In genomic region chr3:90011596-90011995, GRCh38 we compare ENCODE assay signal across 21 cellular contexts.
DNase-seq lines count a peak whose midpoint lies in the region; ATAC-seq, FAIRE-seq and TF ChIP-seq lines count a peak whose summit lies in the region.
"Had no signal": no experiment of that assay in that cellular context is flagged by ENCODE, and none has a peak within 500 bp of the region (broad histone marks: within the 10 kb centered on the region; RNA-seq: fewer than 3 reads in every experiment).

No MANE protein-coding gene starts in this region.

- DNase-seq in GM12878 (ENCODE audit: low read depth, low spot score): no peak
- no peak for DNase-seq in NCI-H446 (lab: John Stamatoyannopoulos, UW)
- no peak for DNase-seq in osteoblast (ENCODE audit: insufficient read length, low spot score, missing footprints)
- no peak for DNase-seq in mesenchymal stem cell
- DNase-seq: DMS79 treated with DMSO at 0.1 percent for 48 hours; GM23248; IMR-90; Kasumi-1; NCI-H1105 treated with DMSO at 0.1 percent for 48 hours; NCI-H1694 treated with DMSO at 0.1 percent for 48 hours; NCI-H2107; NCI-H226; NCI-H526; NK-92 treated with Interleukin-12 subunit alpha and Interleukin-12 subunit beta, amount 100 ng/mL, for 24 hours; RPMI8226; SIG-M5 had no signal

- no peak overlapping the region for H4K8ac ChIP-seq in mesenchymal stem cell (ENCODE audit: low read length)

- CTCF ChIA-PET in GM12878 (lab: Yijun Ruan, JAX): interaction anchor here (0.7 to 2.8 kb wide), 6 partner anchors 22 to 80 kb away, joined by 3 to 8 read pairs (median 8); no protein-coding TSS in a partner anchor

- POLR2A ChIA-PET in GM12878 (lab: Charles Lee): interaction anchor here (0.7 to 1.8 kb wide), 4 partner anchors 12 to 25 kb away, joined by 3 to 11 read pairs (median 6); no protein-coding TSS in a partner anchor

- no peaks in the 10 kb centered on the region for H3K79me1 ChIP-seq in mesenchymal stem cell (replicated peaks; ENCODE audit: low read length, poor library complexity, severe bottlenecking)

- H3K27me3 ChIP-seq in ACC112 (ENCODE audit: insufficient read depth, low read length) (no peaks in the 10 kb centered on the region), GM12878 (replicated peaks in 1 of 2; ENCODE audit: control insufficient read depth in 2 of 2, insufficient read depth in 2 of 2, low read length in 1 of 2) (no peaks in the 10 kb centered on the region), liver (ENCODE audit: control insufficient read depth in 4 of 4, insufficient read depth in 4 of 4, low read length in 3 of 4) (no peaks in the 10 kb centered on the region), neuron (ENCODE audit: insufficient read depth, low read length) (no peaks in the 10 kb centered on the region), osteoblast (ENCODE audit: insufficient read depth, low read length) (no peaks in the 10 kb centered on the region), mesenchymal stem cell (ENCODE audit: control insufficient read depth in 1 of 2, insufficient read depth in 1 of 2, low read length in 2 of 2) (no peaks in the 10 kb centered on the region)

- H4K91ac ChIP-seq in mesenchymal stem cell (ENCODE audit: low read length): no peak overlapping the region

- H4K20me1 ChIP-seq in GM12878 (ENCODE audit: control insufficient read depth, insufficient read depth) (no peaks in the 10 kb centered on the region), osteoblast (ENCODE audit: insufficient read depth, low read length) (no peaks in the 10 kb centered on the region)

- no peak overlapping the region for H2BK15ac ChIP-seq in mesenchymal stem cell (ENCODE audit: low read depth, poor library complexity, severe bottlenecking)

- no peak overlapping the region for H3K23ac ChIP-seq in mesenchymal stem cell (ENCODE audit: low read length in 2 of 2)

- H3K36me3 ChIP-seq in ACC112 (ENCODE audit: insufficient read depth, low read length) (no peaks in the 10 kb centered on the region), GM12878 (ENCODE audit: control insufficient read depth in 2 of 2, insufficient read depth in 2 of 2, low read length in 1 of 2) (no peaks in the 10 kb centered on the region), liver (ENCODE audit: control insufficient read depth in 4 of 4, insufficient read depth in 3 of 4, low read depth in 1 of 4, low read length in 3 of 4) (no peaks in the 10 kb centered on the region), neuron (ENCODE audit: insufficient read depth, low read length) (no peaks in the 10 kb centered on the region), osteoblast (ENCODE audit: insufficient read depth, low read length) (no peaks in the 10 kb centered on the region), mesenchymal stem cell (ENCODE audit: control insufficient read depth in 1 of 2, insufficient read depth in 2 of 2, low read depth in 1 of 2, low read length in 2 of 2) (no peaks in the 10 kb centered on the region)

- no peak for TF ChIP-seq RAD21 in GM12878 (IDR thresholded peaks at IDR 0.05; ENCODE audit: insufficient read depth, low read depth, low read length)
- TF ChIP-seq RAD21 in liver (IDR thresholded peaks at IDR 0.05): no peak

- no peak overlapping the region for H2BK12ac ChIP-seq in mesenchymal stem cell (ENCODE audit: low read length in 2 of 2)

- no peak overlapping the region for H2AK5ac ChIP-seq in mesenchymal stem cell (ENCODE audit: low read length, severe bottlenecking)

- WGBS in GM12878 (ENCODE audit: insufficient coverage, insufficient replicate concordance, low lambda C conversion rate, missing lambda C conversion rate): 18% methylated on average over 4 of the region's 4 CpGs
- 59% methylated on average over 4 of the region's 4 CpGs for WGBS in liver
- 94% methylated on average over 2 of the region's 4 CpGs for WGBS in mesenchymal stem cell

- H3K9ac ChIP-seq in GM12878 (ENCODE audit: control insufficient read depth, insufficient read depth, low read length): no peak overlapping the region
- H3K9ac ChIP-seq in liver (ENCODE audit: low read depth in 1 of 2, low read length in 2 of 2): no peak overlapping the region
- no peak overlapping the region for H3K9ac ChIP-seq in mesenchymal stem cell (ENCODE audit: low read length)
- H3K9ac ChIP-seq: GM23248 had no signal

- H3K4me3 ChIP-seq in ACC112 (ENCODE audit: low read depth, low read length): peak overlapping the region; percentile 61; the same call in 1 of the 2 replicates
- H3K4me3 ChIP-seq in GM12878: no peak overlapping the region
- no peak overlapping the region for H3K4me3 ChIP-seq in liver (ENCODE audit: low read depth in 1 of 3, low read length in 3 of 3)
- no peak overlapping the region for H3K4me3 ChIP-seq in neuron (ENCODE audit: low read length)
- H3K4me3 ChIP-seq in osteoblast (ENCODE audit: insufficient read depth, low read length): no peak overlapping the region
- no peak overlapping the region for H3K4me3 ChIP-seq in mesenchymal stem cell (ENCODE audit: insufficient read depth in 1 of 2, low read depth in 1 of 2, low read length in 2 of 2)
- H3K4me3 ChIP-seq: GM23248 had no signal

- peak; percentile 20 for ATAC-seq in GM12878
- no peak for ATAC-seq in GM21526 (IDR thresholded peaks at IDR 0.05; ENCODE audit: low FRiP score, unreplicated experiment)

- TF ChIP-seq CTCF in GM12878 (IDR thresholded peaks at IDR 0.05 in 2 of 3, conservative IDR thresholded peaks at IDR 0.05 in 1 of 3; ENCODE audit: control insufficient read depth in 2 of 3, extremely low read depth in 1 of 3, insufficient read depth in 1 of 3, low read depth in 3 of 3, low read length in 3 of 3): no peak
- no peak for TF ChIP-seq CTCF in liver (IDR thresholded peaks at IDR 0.05; ENCODE audit: low read depth, low read length, missing input control)
- no peak for TF ChIP-seq CTCF in osteoblast (IDR thresholded peaks at IDR 0.05; ENCODE audit: extremely low read depth, low read depth, low read length)

- no peaks in the 10 kb centered on the region for H3K79me2 ChIP-seq in ACC112 (ENCODE audit: control insufficient read depth, insufficient read depth, low read length, unreplicated experiment)
- H3K79me2 ChIP-seq in GM12878 (ENCODE audit: control insufficient read depth, insufficient read depth, low read length): no peaks in the 10 kb centered on the region
- H3K79me2 ChIP-seq in osteoblast (ENCODE audit: insufficient read depth, low read length): no peaks in the 10 kb centered on the region

- FAIRE-seq in GM12878 (lab: Jason Lieb, UNC): no peak
- FAIRE-seq: A204.1 had no signal

- H3K9me3 ChIP-seq in GM12878 (replicated peaks; ENCODE audit: control insufficient read depth, insufficient read depth, low read length): no peaks in the 10 kb centered on the region
- H3K9me3 ChIP-seq in liver (ENCODE audit: control insufficient read depth in 4 of 4, low read length in 3 of 4): no peaks in the 10 kb centered on the region
- H3K9me3 ChIP-seq in neuron (ENCODE audit: low read length): no peaks in the 10 kb centered on the region
- H3K9me3 ChIP-seq in osteoblast (ENCODE audit: low read depth, low read length): no peaks in the 10 kb centered on the region
- H3K9me3 ChIP-seq in mesenchymal stem cell (ENCODE audit: control insufficient read depth, low read length): no peaks in the 10 kb centered on the region

- H3K18ac ChIP-seq in mesenchymal stem cell (ENCODE audit: low read depth in 1 of 2, low read length in 2 of 2): peak overlapping the region in 1 of 2 experiments; percentile 84

- SMC1A ChIA-PET in GM12878 (lab: Charles Lee; ENCODE audit: uncharacterized antibody, unreplicated experiment): interaction anchor here (0.8 to 4.1 kb wide), 11 partner anchors 12 to 84 kb away, joined by 3 to 31 read pairs (median 6); no protein-coding TSS in a partner anchor

- H2BK120ac ChIP-seq in mesenchymal stem cell (ENCODE audit: low read depth, low read length): no peak overlapping the region

- RAD21 ChIA-PET in GM12878 (lab: Charles Lee; ENCODE audit: unreplicated experiment): interaction anchor here (0.7 to 3.2 kb wide), 6 partner anchors 10 to 80 kb away, joined by 3 to 24 read pairs (median 10); no protein-coding TSS in a partner anchor

- no peak overlapping the region for H3K14ac ChIP-seq in mesenchymal stem cell (ENCODE audit: low read length in 2 of 2)

- H3K4me1 ChIP-seq in ACC112 (ENCODE audit: control insufficient read depth, insufficient read depth, low read length, unreplicated experiment) (peaks cover 56% of the 10 kb centered on the region), GM12878 (ENCODE audit: control insufficient read depth, insufficient read depth, low read length) (no peaks in the 10 kb centered on the region), liver (ENCODE audit: control insufficient read depth in 4 of 4, insufficient read depth in 4 of 4, low read length in 3 of 4) (no peaks in the 10 kb centered on the region), neuron (ENCODE audit: insufficient read depth, low read length) (peaks cover 26% of the 10 kb centered on the region), osteoblast (ENCODE audit: insufficient read depth, low read length) (peaks cover 24% of the 10 kb centered on the region), mesenchymal stem cell (ENCODE audit: control insufficient read depth, insufficient read depth, low read depth, low read length) (peaks cover 1% of the 10 kb centered on the region)

- peak overlapping the region; percentile 70 for H2AFZ ChIP-seq in ACC112 (ENCODE audit: low read length, unreplicated experiment)
- no peak overlapping the region for H2AFZ ChIP-seq in GM12878 (ENCODE audit: control insufficient read depth, low read depth, low read length)
- peak overlapping the region; percentile 30 for H2AFZ ChIP-seq in neuron (ENCODE audit: low read depth, low read length)
- H2AFZ ChIP-seq in osteoblast (ENCODE audit: low read length): no peak overlapping the region
- no peak overlapping the region for H2AFZ ChIP-seq in mesenchymal stem cell (ENCODE audit: low read depth, low read length)
- H2AFZ ChIP-seq: GM23248 had no signal

- intact Hi-C loops in GM12878 (cut with micrococcal nuclease; ENCODE audit: unreplicated experiment): no loop called here

- peak overlapping the region in 1 of 2 experiments; percentile 17 for H3K4ac ChIP-seq in mesenchymal stem cell (ENCODE audit: low read depth in 1 of 2, low read length in 2 of 2)

- H2BK5ac ChIP-seq in mesenchymal stem cell (ENCODE audit: low read depth, low read length, poor library complexity, severe bottlenecking): no peak overlapping the region

- no TSS peak for BruUV-seq in GM12878 (replicated peaks; lab: Mats Ljungman, UMichigan)

- no peak overlapping the region for H3K4me2 ChIP-seq in GM12878 (ENCODE audit: control insufficient read depth, insufficient read depth)
- H3K4me2 ChIP-seq in osteoblast (ENCODE audit: insufficient read depth, low read length): no peak overlapping the region
- H3K4me2 ChIP-seq in mesenchymal stem cell (ENCODE audit: low read length, poor library complexity, severe bottlenecking): no peak overlapping the region

- TF ChIP-seq EP300 in GM12878 (IDR thresholded peaks at IDR 0.05; ENCODE audit: borderline replicate concordance in 1 of 2, control insufficient read depth in 1 of 2, low read depth in 2 of 2, low read length in 2 of 2): no peak

- peak overlapping the region; percentile 87 for H3K27ac ChIP-seq in ACC112 (ENCODE audit: low read depth, low read length)
- no peak overlapping the region for H3K27ac ChIP-seq in GM12878 (ENCODE audit: control insufficient read depth, insufficient read depth)
- H3K27ac ChIP-seq in liver (ENCODE audit: low read depth in 1 of 2, low read length in 2 of 2): no peak overlapping the region
- no peak overlapping the region for H3K27ac ChIP-seq in osteoblast (ENCODE audit: low read depth, low read length)
- no peak overlapping the region for H3K27ac ChIP-seq in mesenchymal stem cell (ENCODE audit: low read length, poor library complexity, severe bottlenecking)
- H3K27ac ChIP-seq: GM23248 had no signal

- in situ Hi-C loops in GM12878 (cut with MboI): no loop called here

- TF ChIP-seq POLR2A in GM12878 (IDR thresholded peaks at IDR 0.05; ENCODE audit: low read depth, low read length): no peak

Comparison
In these comparisons a context has a peak if more than half of its experiments do, and no peak if none do; other contexts are left out.
1. H2AFZ ChIP-seq: peak in ACC112 (single experiment) and neuron (single experiment); none in GM12878 (single experiment), osteoblast (single experiment) and mesenchymal stem cell (single experiment).